ENCODE assay signal across 1 cellular context in the genomic region with DNA sequence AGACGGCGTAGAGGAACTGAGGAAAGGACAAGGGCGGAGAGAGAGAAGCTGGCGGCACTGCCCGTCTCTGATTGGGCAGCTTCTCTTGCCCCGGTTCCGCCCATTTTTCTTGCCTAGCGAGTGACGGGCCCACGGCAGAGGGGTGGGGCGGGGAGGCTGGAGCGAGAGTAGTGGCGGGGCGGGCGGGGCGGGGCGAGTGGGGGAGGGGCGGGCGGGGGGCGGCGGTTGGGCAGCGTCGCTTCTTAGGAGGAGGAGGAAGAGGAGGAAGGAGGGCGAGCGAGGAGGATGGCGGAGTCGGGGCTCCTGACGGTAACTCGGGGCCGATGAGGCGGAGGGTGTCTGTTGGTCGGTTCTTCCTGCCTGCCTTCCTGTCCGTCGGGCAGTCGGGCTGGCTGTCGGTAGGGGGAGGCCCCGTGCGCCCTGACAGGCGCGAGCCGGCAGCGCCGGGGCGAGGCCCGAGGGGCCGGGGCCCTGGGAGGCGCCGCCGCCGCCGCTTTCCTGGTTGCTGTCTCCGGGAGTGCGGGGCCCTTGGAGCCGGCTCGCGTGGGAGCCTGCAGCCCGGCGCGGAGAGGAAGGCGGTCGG.
TF ChIP-seq lines count a peak whose summit lies in the region.

A gene (plus strand): TSS at position 256 of the 583 bp plus-strand sequence. CDS start 44,755 bp downstream, outside the sequence.

TF ChIP-seq in IMR-90, 13 proteins besides CTCF, POLR2A, EP300 and RAD21 (continued from another document):
- no peak for TF ChIP-seq BHLHE40 (IDR thresholded peaks at IDR 0.05; ENCODE audit: low read depth, low read length)
